8 cellular contexts compared by ENCODE assay signal in the genomic region with DNA sequence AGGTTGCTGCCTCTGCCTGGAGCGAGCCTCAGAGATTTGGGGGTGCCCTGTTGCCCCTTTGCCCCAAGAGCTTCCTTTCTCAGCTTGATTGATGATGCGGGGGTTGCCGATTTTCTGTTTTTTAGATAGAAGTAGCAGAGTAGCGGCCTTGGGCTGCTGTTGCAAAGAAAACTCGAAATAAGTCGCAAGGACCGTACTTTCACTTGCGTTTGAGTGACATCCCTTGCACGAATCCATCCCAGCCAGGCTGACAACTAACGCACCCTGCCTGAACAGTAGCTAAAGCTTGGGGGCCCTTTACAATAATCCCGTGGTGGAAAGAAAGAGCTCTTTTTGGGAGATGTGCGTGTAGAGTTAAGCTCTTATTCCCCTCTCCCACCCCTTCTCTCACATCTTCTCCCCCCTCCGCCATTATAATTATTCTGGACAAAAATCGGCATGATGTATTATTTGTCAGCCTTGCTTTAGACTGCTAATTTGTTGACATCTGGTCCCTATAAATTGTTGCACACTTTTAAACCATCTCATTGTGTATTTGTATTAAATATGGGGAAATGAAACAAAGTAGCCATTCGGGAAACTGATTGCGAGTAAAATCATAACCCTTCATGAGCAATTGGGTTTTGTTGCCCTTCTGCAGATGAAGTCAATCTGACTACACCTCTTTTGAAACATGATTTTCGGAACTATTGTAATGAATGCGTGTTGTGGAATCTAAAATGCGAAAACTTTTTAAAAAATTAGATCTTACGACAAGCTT. TPM values are rescaled to one million over a fixed set of nuclear protein-coding genes. Genes with fewer than 3 reads are reported as not detected.
DNase-seq lines count a peak whose midpoint lies in the region; ATAC-seq, FAIRE-seq and TF ChIP-seq lines count a peak whose summit lies in the region.

No MANE protein-coding gene starts in this region.

- no peak for FAIRE-seq in D721Med (lab: Jason Lieb, UNC)

- peak; percentile 24 for ATAC-seq in HG02943 (IDR thresholded peaks at IDR 0.05; ENCODE audit: low read depth, unreplicated experiment)

- H3K4me3 ChIP-seq in adrenal gland (peak overlapping the region; percentile 65 to 100 (median 80)), iPS-18a (ENCODE audit: low read length) (peak overlapping the region; percentile 74), skin epidermis (peak overlapping the region; percentile 82 to 100 (median 96))

- no peak for TF ChIP-seq POLR2A in adrenal gland (IDR thresholded peaks at IDR 0.05)

- WGBS in adrenal gland, 4 donors, result 4 to 5% (median 5%) methylated on average over 20 of the region's 20 CpGs

- H3K36me3 ChIP-seq in adrenal gland (replicated peaks in 1 of 2) (no peaks in the 10 kb centered on the region), iPS-18a (ENCODE audit: control insufficient read depth, low read depth, low read length) (no peaks in the 10 kb centered on the region)

- peak overlapping the region; percentile 16 to 88 (median 84) for H3K27ac ChIP-seq in adrenal gland
- no peak overlapping the region for H3K27ac ChIP-seq in iPS-18a (ENCODE audit: low read length)
- H3K27ac ChIP-seq in skin epidermis, result peak overlapping the region; percentile 63 to 97 (median 91)

- TF ChIP-seq CTCF in adrenal gland (IDR thresholded peaks at IDR 0.05), result no peak
- TF ChIP-seq CTCF in D721Med (IDR thresholded peaks at IDR 0.05; ENCODE audit: insufficient read depth, missing control alignments), result no peak

- H3K27me3 ChIP-seq in adrenal gland (no peaks in the 10 kb centered on the region), iPS-18a (ENCODE audit: control insufficient read depth, insufficient read depth, low read length) (no peaks in the 10 kb centered on the region)

- intact Hi-C loops in adrenal gland (cut with DNase I), result no loop called here

- H3K9me3 ChIP-seq in adrenal gland (replicated peaks in 1 of 3) (no peaks in the 10 kb centered on the region), iPS-18a (ENCODE audit: control insufficient read depth, low read depth, low read length) (no peaks in the 10 kb centered on the region)

- DNase-seq in activated T-cell treated with anti-CD3 and anti-CD28 coated beads for 1 hour (ENCODE audit: low read depth) (peak; percentile 20), RPMI7951 (ENCODE audit: low read depth) (peak; percentile 46), adrenal gland (peak in 3 of 7 donors; percentile 18 to 37 (median 23)), D721Med (ENCODE audit: insufficient read length, low spot score) (no peak)
- no peak for DNase-seq in activated T-cell treated with anti-CD3 and anti-CD28 coated beads, Interleukin-2, amount 50 U/mL, for 1 hour

- H3K4me1 ChIP-seq in adrenal gland (replicated peaks in 1 of 2) (peaks cover 11 to 35% of the 10 kb centered on the region in 2 donors), iPS-18a (ENCODE audit: control insufficient read depth, low read depth, low read length) (peaks cover 13% of the 10 kb centered on the region)

- H3K9ac ChIP-seq in iPS-18a (ENCODE audit: low read length), result peak overlapping the region; percentile 92

RNA-seq across cellular contexts. Expression of a gene that starts 0.9 kb away (rescaled TPM):
- 51.1 and 54.6 TPM in 2 replicates for total RNA-seq in RPMI7951 (2014; rRNA removed; shearing (Covaris generic))
- 100 to 1,000 TPM in 1 of 8 donors, 10 to 100 TPM in 7; 38.5 to 110 (median 65.0) TPM for total RNA-seq in adrenal gland
- 100 to 1,000 TPM in 1 of 3 donors, 10 to 100 TPM in 2; 16.2 to 154 (median 18.2) TPM for polyA plus RNA-seq in adrenal gland

RNA-seq across cellular contexts. Expression of a gene that starts 52.4 kb away (rescaled TPM):
- 28.4 and 39.2 TPM in 2 replicates for total RNA-seq in RPMI7951 (2014; rRNA removed; shearing (Covaris generic))
- 10 to 100 TPM; 35.5 to 81.6 (median 60.4) TPM for total RNA-seq in adrenal gland
- 10 to 100 TPM; 10.7 to 25.2 (median 22.8) TPM for polyA plus RNA-seq in adrenal gland

Comparison
In these comparisons a context has a peak if more than half of its experiments do, and no peak if none do; other contexts are left out.
1. DNase-seq: peak in activated T-cell treated with anti-CD3 and anti-CD28 coated beads for 1 hour (single experiment) and RPMI7951 (single experiment); none in activated T-cell treated with anti-CD3 and anti-CD28 coated beads, Interleukin-2, amount 50 U/mL, for 1 hour (single experiment) and D721Med (single experiment).
2. Peak in every context shown above with its lines, with median percentiles within 50 percentile points of each other: H3K4me3 ChIP-seq.